In genomic region chr7:139725077-139725476, GRCh38 we compare ENCODE assay signal across 8 cellular contexts. TPM values are rescaled to one million over a fixed set of nuclear protein-coding genes. Genes with fewer than 3 reads are reported as not detected.
DNase-seq lines count a peak whose midpoint lies in the region; ATAC-seq, FAIRE-seq and TF ChIP-seq lines count a peak whose summit lies in the region.

No MANE protein-coding gene starts in this region.

- no peaks in the 10 kb centered on the region for H3K9me3 ChIP-seq in HepG2 (ENCODE audit: low read length)

- no peak overlapping the region for H3K27ac ChIP-seq in HepG2 (ENCODE audit: extremely low read length, insufficient read depth, low read length)

- DNase-seq in NCI-H345 treated with DMSO at 0.1 percent for 48 hours (lab: John Stamatoyannopoulos, UW; ENCODE audit: unreplicated experiment) = peak; percentile 60
- no peak for DNase-seq in HepG2 (ENCODE audit: low spot score)
- no peak for DNase-seq in NCI-H1092 treated with DMSO at 0.1 percent for 48 hours (lab: John Stamatoyannopoulos, UW)
- DNase-seq in DMS153 (lab: John Stamatoyannopoulos, UW) = no peak
- DNase-seq in C1 segment of cervical spinal cord (lab: John Stamatoyannopoulos, UW) = no peak
- DNase-seq in activated CD4-positive, alpha-beta T cell treated with anti-CD3 and anti-CD28 coated beads for 48 hours = no peak

- TF ChIP-seq CTCF in HepG2 (CRISPR knock-in tag; IDR thresholded peaks at IDR 0.05) = no peak

- H2AFZ ChIP-seq in HepG2 (ENCODE audit: low read length) = no peak overlapping the region

- WGBS in HepG2 (ENCODE audit: low lambda C conversion rate) = 94% methylated on average over 6 of the region's 6 CpGs

- FAIRE-seq in HepG2 (lab: Jason Lieb, UNC) = no peak

- CTCF ChIA-PET in HepG2 (lab: Yijun Ruan, JAX; ENCODE audit: low intra/inter-chr PET ratio, low total read pairs) = no interaction called here

- TF ChIP-seq POLR2A in HepG2 (IDR thresholded peaks at IDR 0.05; ENCODE audit: insufficient read depth in 1 of 2, low read depth in 2 of 2, low read length in 2 of 2) = no peak

- no peaks in the 10 kb centered on the region for H3K27me3 ChIP-seq in HepG2 (ENCODE audit: control insufficient read depth in 1 of 2, insufficient read depth in 2 of 2, low read length in 2 of 2)

- no peak overlapping the region for H3K4me3 ChIP-seq in HepG2 (replicated peaks in 1 of 3; ENCODE audit: insufficient read depth in 1 of 3, low read depth in 2 of 3, low read length in 3 of 3)

- intact Hi-C loops in HepG2 (cut with micrococcal nuclease; ENCODE audit: unreplicated experiment) = no loop called here

- TF ChIP-seq RAD21 in HepG2 (CRISPR knock-in tag; IDR thresholded peaks at IDR 0.05) = no peak

- H3K79me2 ChIP-seq in HepG2 (ENCODE audit: insufficient read depth, low read length) = peaks cover 83% of the 10 kb centered on the region

- H3K4me2 ChIP-seq in HepG2 (ENCODE audit: low read depth, low read length) = no peak overlapping the region

- H3K4me1 ChIP-seq in HepG2 (ENCODE audit: insufficient read depth, low read length) = peaks cover 68% of the 10 kb centered on the region

- in situ Hi-C loops in HepG2 (cut with HindIII; ENCODE audit: extremely low pct_ligation_motif_present, low pct_unique_long_range_greater_than_20kb) = no loop called here

- peaks cover 12% of the 10 kb centered on the region for H4K20me1 ChIP-seq in HepG2 (ENCODE audit: insufficient read depth, low read length)

- no peak for TF ChIP-seq EP300 in HepG2 (IDR thresholded peaks at IDR 0.05; ENCODE audit: low read depth in 2 of 2, low read length in 2 of 2)
- no peak for TF ChIP-seq EP300 in HepG2 (CRISPR knock-in tag; IDR thresholded peaks at IDR 0.05; ENCODE audit: borderline replicate concordance)

- POLR2A ChIA-PET in HepG2 (lab: Yijun Ruan, JAX) = interaction anchor here (1.1 kb wide), 1 partner anchor 16 kb away, joined by 3 read pairs; no protein-coding TSS in a partner anchor

- peaks cover 2 to 16% of the 10 kb centered on the region in 2 experiments; a peak in 3 of 5 replicates for H3K36me3 ChIP-seq in HepG2 (replicated peaks in 1 of 2; ENCODE audit: control insufficient read depth in 1 of 2, insufficient read depth in 2 of 2, low read length in 2 of 2)

- ATAC-seq in GM18861 (IDR thresholded peaks at IDR 0.05; ENCODE audit: unreplicated experiment) (peak; percentile 82), HG02642 (IDR thresholded peaks at IDR 0.05; ENCODE audit: poor library complexity, unreplicated experiment) (peak; percentile 80), HepG2 (no peak)

- no TSS peak for BruUV-seq in HepG2 (replicated peaks; lab: Mats Ljungman, UMichigan)

- no peak overlapping the region for H3K9ac ChIP-seq in HepG2 (ENCODE audit: insufficient read depth, low read depth, low read length)

TF ChIP-seq in HepG2, 621 proteins besides CTCF, POLR2A, EP300 and RAD21:
- peak; percentile 38; the same call in 1 of the 2 replicates for TF ChIP-seq ZBTB33 (CRISPR knock-in tag; IDR thresholded peaks at IDR 0.05)
- TF ChIP-seq KMT2A (CRISPR knock-in tag; IDR thresholded peaks at IDR 0.05) = no peak

RNA-seq across cellular contexts. Expression of gene HIPK2, which starts 52.7 kb away (rescaled TPM):
- total RNA-seq in HepG2 (2016; rRNA removed; fragmentation: Illumina TruSeq; extraction: Trizol) = 14.4 and 25.9 TPM in 2 replicates
- total RNA-seq in HepG2 (2016; cell fraction: cytosol; rRNA removed; fragmentation: Illumina TruSeq; extraction: Trizol; ENCODE audit: low read depth) = 38.1 and 38.4 TPM in 2 replicates
- 13.8 and 20.2 TPM in 2 replicates for total RNA-seq in HepG2 (2016; cell fraction: insoluble cytoplasmic fraction; rRNA removed; fragmentation: Illumina TruSeq; extraction: Trizol)
- 26.7 and 27.9 TPM in 2 replicates for total RNA-seq in HepG2 (2016; cell fraction: membrane; rRNA removed; fragmentation: Illumina TruSeq; extraction: Trizol)
- total RNA-seq in HepG2 (2016; cell fraction: nucleus; rRNA removed; fragmentation: Illumina TruSeq; extraction: Trizol) = 19.7 and 24.5 TPM in 2 replicates
- polyA plus RNA-seq in HepG2 (2011; rRNA removed) = 17.0 and 20.2 TPM in 2 replicates
- 11.5 and 11.7 TPM in 2 replicates for polyA plus RNA-seq in HepG2 (2011; cell fraction: cytosol; rRNA removed)
- polyA plus RNA-seq in HepG2 (2011; cell fraction: nucleus; rRNA removed) = 34.6 and 39.9 TPM in 2 replicates
- 18.0 and 18.2 TPM in 2 replicates for polyA plus RNA-seq in HepG2 (2012)
- polyA plus RNA-seq in HepG2 (2016; cell fraction: cytosol; fragmentation: Illumina TruSeq; extraction: Trizol; ENCODE audit: low read depth) = 2.4 and 2.9 TPM in 2 replicates
- polyA plus RNA-seq in HepG2 (2016; cell fraction: insoluble cytoplasmic fraction; fragmentation: Illumina TruSeq; extraction: Trizol; ENCODE audit: low read depth) = 15.0 and 20.1 TPM in 2 replicates
- polyA plus RNA-seq in HepG2 (2016; cell fraction: membrane; fragmentation: Illumina TruSeq; extraction: Trizol; ENCODE audit: low read depth) = 5.5 and 6.5 TPM in 2 replicates
- 17.7 and 18.3 TPM in 2 replicates for polyA plus RNA-seq in HepG2 (2016; cell fraction: nucleus; fragmentation: Illumina TruSeq; extraction: Trizol; ENCODE audit: insufficient read depth, low read depth)
- 10.5 and 48.8 TPM in 2 replicates for polyA minus RNA-seq in HepG2 (2011; rRNA and poly(A)+ RNA removed; ENCODE audit: low replicate concordance)
- 29.2 and 34.4 TPM in 2 replicates for polyA minus RNA-seq in HepG2 (2011; cell fraction: cytosol; rRNA and poly(A)+ RNA removed)
- polyA minus RNA-seq in HepG2 (2011; cell fraction: nucleus; rRNA and poly(A)+ RNA removed) = 29.6 and 32.6 TPM in 2 replicates
